In the genomic region with DNA sequence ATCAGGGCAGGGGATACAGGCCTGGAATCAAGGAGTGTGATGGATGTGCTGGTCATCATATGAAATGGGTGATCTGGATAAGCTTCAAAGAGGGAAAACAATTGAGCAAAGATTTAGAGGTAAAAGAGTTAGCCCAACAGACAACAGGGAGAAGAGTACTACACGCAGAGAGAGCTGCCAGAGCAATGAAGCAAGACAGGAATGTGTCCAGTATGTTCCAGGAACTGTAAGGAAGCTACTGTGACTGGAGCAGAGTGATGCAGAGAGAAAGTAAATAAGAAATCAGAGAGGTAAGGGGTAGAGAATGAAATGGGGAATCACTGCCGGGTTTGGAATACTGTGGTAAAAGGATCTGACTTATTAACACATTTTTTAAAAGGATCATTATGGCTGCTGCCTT, we compare ENCODE assay signal across 27 cellular contexts.
"Had no signal": no experiment of that assay in that cellular context is flagged by ENCODE, and none has a peak within 500 bp of the region (broad histone marks: within the 10 kb centered on the region; RNA-seq: fewer than 3 reads in every experiment).

No MANE protein-coding gene starts in this region.

- H3K4me1 ChIP-seq: Peyer's patch, SJSA1 had no signal

- H3K27me3 ChIP-seq: Peyer's patch, SJSA1 had no signal

- H3K27ac ChIP-seq: Peyer's patch, RWPE1, SJSA1 had no signal

- H3K9me3 Mint-ChIP-seq: activated B cell treated with CpG ODN at 0.5 μM for 24 hours; activated CD4-positive, alpha-beta memory T cell treated with anti-CD3 and anti-CD28 coated beads for 36 hours; activated CD4-positive, alpha-beta T cell treated with anti-CD3 and anti-CD28 coated beads, Interleukin-2, amount 10 ng/mL, durations not matched to agents 7 days and 5 days; activated naive CD4-positive, alpha-beta T cell treated with anti-CD3 and anti-CD28 coated beads for 36 hours; activated T-cell treated with anti-CD3 and anti-CD28 coated beads, Interleukin-2, amount 50 U/mL, for 4 hours; central memory CD8-positive, alpha-beta T cell; T-helper 1 cell treated with Interleukin-12 subunit alpha and Interleukin-12 subunit beta and Interleukin-4 antibody, amounts not matched to agents 30 μg/mL and 1 μg/mL, for 36 hours had no signal

- H3K4me3 ChIP-seq: Peyer's patch, SJSA1 had no signal

- H3K36me3 Mint-ChIP-seq: activated CD4-positive, alpha-beta memory T cell treated with anti-CD3 and anti-CD28 coated beads for 36 hours; activated naive CD8-positive, alpha-beta T cell; brain had no signal

- H3K9me3 ChIP-seq: Peyer's patch, SJSA1 had no signal

- H3K27ac Mint-ChIP-seq: activated B cell treated with CpG ODN at 0.5 μM for 24 hours; activated CD4-positive, alpha-beta memory T cell treated with anti-CD3 and anti-CD28 coated beads for 36 hours; activated CD4-positive, alpha-beta T cell treated with anti-CD3 and anti-CD28 coated beads, Interleukin-2, amount 10 ng/mL, durations not matched to agents 7 days and 5 days; activated naive CD4-positive, alpha-beta T cell treated with anti-CD3 and anti-CD28 coated beads for 36 hours; activated naive CD8-positive, alpha-beta T cell; brain; T-helper 1 cell treated with Interleukin-12 subunit alpha and Interleukin-12 subunit beta and Interleukin-4 antibody, amounts not matched to agents 30 μg/mL and 1 μg/mL, for 36 hours had no signal

- ATAC-seq: activated T-cell treated with anti-CD3 and anti-CD28 coated beads, Interleukin-2, amount 50 U/mL, for 4 hours; SK-N-SH treated with all-trans-retinoic acid at 6 μM for 48 hours had no signal

- DNase-seq: activated B cell treated with CpG ODN at 0.5 μM for 24 hours; activated CD4-positive, alpha-beta memory T cell treated with anti-CD3 and anti-CD28 coated beads for 36 hours; activated CD4-positive, alpha-beta T cell treated with anti-CD3 and anti-CD28 coated beads, Interleukin-2, amount 10 ng/mL, durations not matched to agents 7 days and 5 days; activated CD8-positive, alpha-beta memory T cell treated with anti-CD3 and anti-CD28 coated beads for 24 hours; activated effector memory CD4-positive, alpha-beta T cell treated with anti-CD3 and anti-CD28 coated beads, Interleukin-2, amount 50 U/mL, for 16 hours; activated naive CD4-positive, alpha-beta T cell treated with anti-CD3 and anti-CD28 coated beads for 36 hours; activated T-cell treated with anti-CD3 and anti-CD28 coated beads, Interleukin-2, amount 50 U/mL, for 4 hours; amygdala; KG1; NCI-H1092 treated with DMSO at 0.1 percent for 48 hours; NCI-H1417 treated with DMSO at 0.1 percent for 48 hours; NCI-H1694; NCI-H2029; NCI-H2107; NCI-H226; NCI-H526 treated with DMSO at 0.1 percent for 48 hours; NCI-H82; Peyer's patch; Right ventricle myocardium superior; SW 1271 had no signal

- H3K4me3 Mint-ChIP-seq: activated B cell treated with CpG ODN at 0.5 μM for 24 hours; activated CD4-positive, alpha-beta memory T cell treated with anti-CD3 and anti-CD28 coated beads for 36 hours; activated CD4-positive, alpha-beta T cell treated with anti-CD3 and anti-CD28 coated beads, Interleukin-2, amount 10 ng/mL, durations not matched to agents 7 days and 5 days; activated naive CD4-positive, alpha-beta T cell treated with anti-CD3 and anti-CD28 coated beads for 36 hours; activated naive CD8-positive, alpha-beta T cell; activated T-cell treated with anti-CD3 and anti-CD28 coated beads, Interleukin-2, amount 50 U/mL, for 4 hours; brain; central memory CD8-positive, alpha-beta T cell; T-helper 1 cell treated with Interleukin-12 subunit alpha and Interleukin-12 subunit beta and Interleukin-4 antibody, amounts not matched to agents 30 μg/mL and 1 μg/mL, for 36 hours had no signal

- H3K4me1 Mint-ChIP-seq: activated B cell treated with CpG ODN at 0.5 μM for 24 hours; activated CD4-positive, alpha-beta T cell treated with anti-CD3 and anti-CD28 coated beads, Interleukin-2, amount 10 ng/mL, durations not matched to agents 7 days and 5 days; central memory CD8-positive, alpha-beta T cell had no signal

- H3K27me3 Mint-ChIP-seq: activated B cell treated with CpG ODN at 0.5 μM for 24 hours; activated CD4-positive, alpha-beta T cell treated with anti-CD3 and anti-CD28 coated beads, Interleukin-2, amount 10 ng/mL, durations not matched to agents 7 days and 5 days; central memory CD8-positive, alpha-beta T cell had no signal

- H3K36me3 ChIP-seq: Peyer's patch, SJSA1 had no signal
